In the genomic region with DNA sequence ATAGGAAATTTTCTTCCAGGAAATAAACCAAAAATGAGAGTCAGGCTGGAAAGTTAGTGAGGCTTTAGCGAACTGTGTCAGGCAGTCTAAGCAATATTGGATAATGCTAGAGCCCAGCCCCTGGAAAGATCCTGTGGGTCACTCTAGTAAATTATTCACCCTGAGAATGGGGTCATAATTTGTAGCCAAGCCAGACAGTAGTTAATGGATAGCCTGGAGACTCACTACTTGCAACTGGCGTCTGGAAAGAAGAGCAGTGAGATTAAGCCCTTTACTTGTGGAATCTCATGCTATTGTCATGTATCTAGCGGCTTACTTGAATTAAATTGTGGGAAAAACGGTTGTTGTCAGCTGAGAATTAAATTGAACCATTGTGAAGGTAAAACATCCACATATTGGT, we compare ENCODE assay signal across 14 cellular contexts. TPM values are rescaled to one million over a fixed set of nuclear protein-coding genes. Genes with fewer than 3 reads are reported as not detected.
DNase-seq lines count a peak whose midpoint lies in the region; ATAC-seq, FAIRE-seq and TF ChIP-seq lines count a peak whose summit lies in the region.
"Not testable (repeated sequence)": the region's sequence is repeated elsewhere in the genome, so short reads cannot be mapped to it uniquely, and the experiment has no call there.
"Had no signal": no experiment of that assay in that cellular context is flagged by ENCODE, and none has a peak within 500 bp of the region (broad histone marks: within the 10 kb centered on the region; RNA-seq: fewer than 3 reads in every experiment).

No MANE protein-coding gene starts in this region.

- not testable (repeated sequence) for H3K27me3 ChIP-seq in liver (ENCODE audit: control insufficient read depth in 4 of 4, insufficient read depth in 4 of 4, low read length in 3 of 4); small intestine (ENCODE audit: control insufficient read depth in 2 of 2, insufficient read depth in 2 of 2, low read length in 2 of 2)

- not testable (repeated sequence) for H3K36me3 ChIP-seq in kidney (ENCODE audit: control insufficient read depth in 1 of 2, insufficient read depth in 2 of 2, low read length in 2 of 2); liver (ENCODE audit: control insufficient read depth in 4 of 4, insufficient read depth in 3 of 4, low read depth in 1 of 4, low read length in 3 of 4); small intestine (ENCODE audit: control insufficient read depth in 2 of 2, insufficient read depth in 2 of 2, low read length in 2 of 2)

- not testable (repeated sequence) for H3K4me1 ChIP-seq in kidney (ENCODE audit: control insufficient read depth in 1 of 2, insufficient read depth in 1 of 2, low read depth in 1 of 2, low read length in 2 of 2); liver (ENCODE audit: control insufficient read depth in 4 of 4, insufficient read depth in 4 of 4, low read length in 3 of 4); small intestine (ENCODE audit: control insufficient read depth in 2 of 2, insufficient read depth in 1 of 2, low read depth in 1 of 2, low read length in 1 of 2)

- peak; percentile 34 to 45 for TF ChIP-seq RAD21 in liver (IDR thresholded peaks at IDR 0.05)

- FAIRE-seq in kidney (lab: Jason Lieb, UNC) = peak; percentile 96
- FAIRE-seq in small intestine (lab: Jason Lieb, UNC) = not testable (repeated sequence)

- WGBS in liver = 26% methylated on average over 4 of the region's 4 CpGs
- WGBS in small intestine, 3 donors = 41 to 63% (median 45%) methylated on average over 4 of the region's 4 CpGs

- in situ Hi-C loops in ACHN (cut with HindIII; ENCODE audit: low pct_ligation_motif_present, low pct_unique_long_range_greater_than_20kb, low sequenced_read_pairs) = not testable (repeated sequence)

- intact Hi-C loops in kidney (cut with DNase I) = not testable (repeated sequence)
- intact Hi-C loops in left colon (cut with DNase I, micrococcal nuclease) = loop anchor here in 1 of 2 donors (5.0 kb wide), 1 partner anchor 669 kb away; no protein-coding TSS in a partner anchor

- DNase-seq in ACHN (peak; percentile 77), HK-2 (ENCODE audit: unreplicated experiment) (peak; percentile 29), epithelial cell of proximal tubule (ENCODE audit: low read depth) (peak; percentile 52), mucosa of gallbladder (ENCODE audit: low spot score) (peak; percentile 61), small intestine (peak; percentile 51)
- DNase-seq in kidney, left colon: not testable (repeated sequence)

- ATAC-seq in left colon = peak; percentile 92

- TF ChIP-seq CTCF in epithelial cell of proximal tubule (conservative IDR thresholded peaks at IDR 0.05; ENCODE audit: low read depth, low read length); kidney (IDR thresholded peaks at IDR 0.05; ENCODE audit: borderline replicate concordance, extremely low read depth, insufficient read depth); liver (IDR thresholded peaks at IDR 0.05; ENCODE audit: low read depth, low read length, missing input control): not testable (repeated sequence)

- not testable (repeated sequence) for H3K9ac ChIP-seq in kidney (ENCODE audit: low read length in 2 of 2)
- H3K9ac ChIP-seq in liver (ENCODE audit: low read depth in 1 of 2, low read length in 2 of 2) = peak overlapping the region; percentile 66 to 89

- H3K4me3 ChIP-seq in epithelial cell of proximal tubule (ENCODE audit: low read depth, low read length) = peak overlapping the region; percentile 22
- H3K4me3 ChIP-seq in kidney (ENCODE audit: low read length in 2 of 2) = peak overlapping the region in 1 of 2 donors; percentile 50
- peak overlapping the region in 2 of 3 donors; percentile 54 to 56 for H3K4me3 ChIP-seq in liver (ENCODE audit: low read depth in 1 of 3, low read length in 3 of 3)
- not testable (repeated sequence) for H3K4me3 ChIP-seq in small intestine (ENCODE audit: low read depth in 1 of 2, low read length in 2 of 2)

- H3K27ac ChIP-seq in kidney (ENCODE audit: low read depth in 2 of 2, low read length in 2 of 2) = peak overlapping the region in 1 of 2 donors; percentile 32
- H3K27ac ChIP-seq in liver (ENCODE audit: low read depth in 1 of 2, low read length in 2 of 2) = peak overlapping the region; percentile 86 to 90
- not testable (repeated sequence) for H3K27ac ChIP-seq in small intestine (ENCODE audit: low read depth in 1 of 2, low read length in 1 of 2)

- not testable (repeated sequence) for H3K9me3 ChIP-seq in kidney (ENCODE audit: control insufficient read depth in 1 of 2, low read length in 2 of 2); liver (ENCODE audit: control insufficient read depth in 4 of 4, low read length in 3 of 4); small intestine (ENCODE audit: control insufficient read depth, low read depth)

TF ChIP-seq in liver, 16 proteins besides CTCF, POLR2A, EP300 and RAD21:
- peak; percentile 35 to 59 for TF ChIP-seq JUND (IDR thresholded peaks at IDR 0.05)
- peak; percentile 37 to 54 for TF ChIP-seq HNF4A (conservative IDR thresholded peaks at IDR 0.05)
- TF ChIP-seq TAF1 (conservative IDR thresholded peaks at IDR 0.05) = peak; percentile 97
- peak; percentile 79 for TF ChIP-seq YY1 (IDR thresholded peaks at IDR 0.05)
- TF ChIP-seq, protein P1, sequence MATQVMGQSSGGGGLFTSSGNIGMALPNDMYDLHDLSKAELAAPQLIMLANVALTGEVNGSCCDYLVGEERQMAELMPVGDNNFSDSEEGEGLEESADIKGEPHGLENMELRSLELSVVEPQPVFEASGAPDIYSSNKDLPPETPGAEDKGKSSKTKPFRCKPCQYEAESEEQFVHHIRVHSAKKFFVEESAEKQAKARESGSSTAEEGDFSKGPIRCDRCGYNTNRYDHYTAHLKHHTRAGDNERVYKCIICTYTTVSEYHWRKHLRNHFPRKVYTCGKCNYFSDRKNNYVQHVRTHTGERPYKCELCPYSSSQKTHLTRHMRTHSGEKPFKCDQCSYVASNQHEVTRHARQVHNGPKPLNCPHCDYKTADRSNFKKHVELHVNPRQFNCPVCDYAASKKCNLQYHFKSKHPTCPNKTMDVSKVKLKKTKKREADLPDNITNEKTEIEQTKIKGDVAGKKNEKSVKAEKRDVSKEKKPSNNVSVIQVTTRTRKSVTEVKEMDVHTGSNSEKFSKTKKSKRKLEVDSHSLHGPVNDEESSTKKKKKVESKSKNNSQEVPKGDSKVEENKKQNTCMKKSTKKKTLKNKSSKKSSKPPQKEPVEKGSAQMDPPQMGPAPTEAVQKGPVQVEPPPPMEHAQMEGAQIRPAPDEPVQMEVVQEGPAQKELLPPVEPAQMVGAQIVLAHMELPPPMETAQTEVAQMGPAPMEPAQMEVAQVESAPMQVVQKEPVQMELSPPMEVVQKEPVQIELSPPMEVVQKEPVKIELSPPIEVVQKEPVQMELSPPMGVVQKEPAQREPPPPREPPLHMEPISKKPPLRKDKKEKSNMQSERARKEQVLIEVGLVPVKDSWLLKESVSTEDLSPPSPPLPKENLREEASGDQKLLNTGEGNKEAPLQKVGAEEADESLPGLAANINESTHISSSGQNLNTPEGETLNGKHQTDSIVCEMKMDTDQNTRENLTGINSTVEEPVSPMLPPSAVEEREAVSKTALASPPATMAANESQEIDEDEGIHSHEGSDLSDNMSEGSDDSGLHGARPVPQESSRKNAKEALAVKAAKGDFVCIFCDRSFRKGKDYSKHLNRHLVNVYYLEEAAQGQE (IDR thresholded peaks at IDR 0.05) = peak; percentile 86
- TF ChIP-seq SP1 (IDR thresholded peaks at IDR 0.05) = peak; percentile 62
- peak in 1 of 2 donors; percentile 64 for TF ChIP-seq RXRA (IDR thresholded peaks at IDR 0.05)

RNA-seq across cellular contexts. Expression of gene UGT2B11, which starts 48.2 kb away (rescaled TPM):
- total RNA-seq in epithelial cell of proximal tubule (not detected in 2 replicates), kidney (not detected), left colon (under 1 TPM; 0.12 to 0.50 TPM), liver (1 to 10 TPM in 1 of 2 donors, under 1 TPM in 1; 0.05 to 1.0 TPM), mucosa of gallbladder (26.2 TPM)
- polyA plus RNA-seq in kidney (ENCODE audit: insufficient read depth, low read depth, low replicate concordance) (not detected), liver (1 to 10 TPM in 1 of 2 donors, under 1 TPM in 1; 0.39 to 3.3 TPM), small intestine (1 to 10 TPM in 1 of 3 donors, not detected in 2; 1.1 TPM)
- total RNA-seq: CD4-positive, alpha-beta memory T cell; G401; H4; HT-29 had no signal
- polyA plus RNA-seq: AG04450; CD14-positive monocyte; CD4-positive, alpha-beta memory T cell had no signal

Comparison
In these comparisons a context has a peak if more than half of its experiments do, and no peak if none do; other contexts are left out.
1. RNA of gene UGT2B11, which starts 48.2 kb away (total RNA-seq): 26.2 TPM in mucosa of gallbladder (single experiment); 0.05 to 1.0 TPM in liver, 0.12 to 0.50 TPM in left colon, not detected in epithelial cell of proximal tubule and not detected in kidney (single experiment); every median in the first group is over 10 times any median in the second.